26 cellular contexts compared by ENCODE assay signal in genomic region chr3:122816587-122816986, GRCh38.
"Had no signal": no experiment of that assay in that cellular context is flagged by ENCODE, and none has a peak within 500 bp of the region (broad histone marks: within the 10 kb centered on the region; RNA-seq: fewer than 3 reads in every experiment).

No MANE protein-coding gene starts in this region.

- H3K4me1 ChIP-seq: colonic mucosa, esophagus squamous epithelium, gastrocnemius medialis, heart right ventricle, left lung, lower lobe of right lung had no signal

- H3K36me3 ChIP-seq: colonic mucosa, gastrocnemius medialis, left lung, lower lobe of right lung had no signal

- H3K4me3 Mint-ChIP-seq: dendritic cell treated with granulocyte-macrophage colony-stimulating factor and Interleukin-4, amounts not matched to agents 40 ng/mL and 50 ng/mL, for 4 days; effector memory CD8-positive, alpha-beta T cell; endodermal cell; mesothelial cell of epicardium had no signal

- H3K4me1 Mint-ChIP-seq: endodermal cell, mesothelial cell of epicardium had no signal

- H3K27me3 ChIP-seq: colonic mucosa, esophagus squamous epithelium, gastrocnemius medialis, heart right ventricle, left lung had no signal

- ATAC-seq: effector memory CD8-positive, alpha-beta T cell; esophagus mucosa; gastrocnemius medialis; heart right ventricle; left cardiac atrium; left lung; lower lobe of right lung; mucosa of descending colon had no signal

- H3K9me3 ChIP-seq: colonic mucosa, esophagus squamous epithelium, gastrocnemius medialis, heart right ventricle, left lung, lower lobe of right lung, mucosa of descending colon had no signal

- H3K27ac Mint-ChIP-seq: effector memory CD8-positive, alpha-beta T cell; endodermal cell; mesothelial cell of epicardium had no signal

- H3K27me3 Mint-ChIP-seq: dendritic cell treated with granulocyte-macrophage colony-stimulating factor and Interleukin-4, amounts not matched to agents 40 ng/mL and 50 ng/mL, for 4 days; effector memory CD8-positive, alpha-beta T cell had no signal

- FAIRE-seq: endometrium, islet of Langerhans, keratinocyte had no signal

- H3K27ac ChIP-seq: colonic mucosa, epithelial cell of prostate, esophagus squamous epithelium, heart right ventricle, left lung, lower lobe of right lung had no signal

- H3K9me3 Mint-ChIP-seq: dendritic cell treated with granulocyte-macrophage colony-stimulating factor and Interleukin-4, amounts not matched to agents 40 ng/mL and 50 ng/mL, for 4 days; effector memory CD8-positive, alpha-beta T cell; endodermal cell; mesothelial cell of epicardium had no signal

- DNase-seq: colonic mucosa; cortex of kidney; effector CD8-positive, alpha-beta T cell; effector memory CD8-positive, alpha-beta T cell; endodermal cell; erythroblast; esophagus squamous epithelium; foreskin fibroblast; foreskin melanocyte; gastrocnemius medialis; glutamatergic neuron; head of caudate nucleus; heart right ventricle; hippocampal formation; left cardiac atrium; left lung; lower lobe of right lung; mesenchymal stem cell; mucosa of descending colon had no signal

- H3K4me3 ChIP-seq: colonic mucosa, esophagus squamous epithelium, gastrocnemius medialis, heart right ventricle, left lung, lower lobe of right lung, mucosa of descending colon had no signal
